ENCODE assay signal across 7 cellular contexts in the genomic region with DNA sequence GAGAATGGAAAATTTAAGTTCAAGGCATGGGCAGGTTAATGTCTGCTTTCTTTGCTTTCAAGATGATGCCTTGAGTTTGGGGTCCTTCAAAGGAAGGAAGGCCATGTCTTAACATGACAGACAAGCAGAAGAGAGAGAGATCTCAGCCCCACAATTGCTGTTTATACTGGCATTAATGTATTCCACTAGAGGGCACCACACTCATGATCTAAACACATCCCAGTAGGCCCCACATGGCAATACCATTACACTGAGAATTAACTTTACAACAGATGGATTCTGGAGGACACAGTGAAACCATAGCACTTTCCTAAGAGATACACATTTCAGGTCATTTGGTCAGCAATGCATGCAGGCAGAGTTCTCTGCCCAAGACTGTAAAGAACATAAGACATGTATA.
A peak's percentile ranks its signal among the peaks of the same experiment; 100 is the strongest.
DNase-seq lines count a peak whose midpoint lies in the region; ATAC-seq, FAIRE-seq and TF ChIP-seq lines count a peak whose summit lies in the region.
"Not testable (repeated sequence)": the region's sequence is repeated elsewhere in the genome, so short reads cannot be mapped to it uniquely, and the experiment has no call there.

No MANE protein-coding gene starts in this region.

- BruUV-seq in GM12878 (replicated peaks; lab: Mats Ljungman, UMichigan) = not testable (repeated sequence)

- not testable (repeated sequence) for H3K4me3 ChIP-seq in AG04450 (ENCODE audit: low read depth, low read length); GM12878; keratinocyte (ENCODE audit: control insufficient read depth in 2 of 3, extremely low read depth in 1 of 3, insufficient read depth in 2 of 3, low read depth in 1 of 3, low read length in 3 of 3)

- CTCF ChIA-PET in AG04450 (lab: Charles Lee); GM12878 (lab: Yijun Ruan, JAX): not testable (repeated sequence)

- H2AFZ ChIP-seq in GM12878 (ENCODE audit: control insufficient read depth, low read depth, low read length); keratinocyte (ENCODE audit: control insufficient read depth, low read length): not testable (repeated sequence)

- TF ChIP-seq CTCF in AG04450 (IDR thresholded peaks at IDR 0.05; ENCODE audit: low read depth, low read length) = peak; percentile 20; the same call in 1 of the 2 replicates
- not testable (repeated sequence) for TF ChIP-seq CTCF in GM12878 (IDR thresholded peaks at IDR 0.05 in 2 of 3, conservative IDR thresholded peaks at IDR 0.05 in 1 of 3; ENCODE audit: control insufficient read depth in 2 of 3, extremely low read depth in 1 of 3, insufficient read depth in 1 of 3, low read depth in 3 of 3, low read length in 3 of 3); keratinocyte (optimal IDR thresholded peaks at IDR 0.05 in 1 of 3, IDR thresholded peaks at IDR 0.05 in 1 of 3, conservative IDR thresholded peaks at IDR 0.05 in 1 of 3; ENCODE audit: extremely low read depth in 1 of 3, insufficient read depth in 2 of 3, low read length in 3 of 3)

- ATAC-seq in GM18867 (IDR thresholded peaks at IDR 0.05; ENCODE audit: unreplicated experiment) = peak; percentile 62
- ATAC-seq in HG02852 (IDR thresholded peaks at IDR 0.05; ENCODE audit: unreplicated experiment) = peak; percentile 76
- ATAC-seq in GM12878 = not testable (repeated sequence)

- not testable (repeated sequence) for H3K36me3 ChIP-seq in GM12878 (ENCODE audit: control insufficient read depth in 2 of 2, insufficient read depth in 2 of 2, low read length in 1 of 2); keratinocyte (ENCODE audit: control insufficient read depth in 2 of 2, extremely low read depth in 1 of 2, insufficient read depth in 2 of 2, low read length in 2 of 2)

- dilution Hi-C loops in keratinocyte (cut with MboI; ENCODE audit: extremely low pct_ligation_motif_present, low sequenced_read_pairs) = not testable (repeated sequence)

- not testable (repeated sequence) for H4K20me1 ChIP-seq in GM12878 (ENCODE audit: control insufficient read depth, insufficient read depth); keratinocyte (ENCODE audit: control insufficient read depth, extremely low read depth, insufficient read depth, low read length)

- TF ChIP-seq EP300 in GM12878 (IDR thresholded peaks at IDR 0.05; ENCODE audit: borderline replicate concordance in 1 of 2, control insufficient read depth in 1 of 2, low read depth in 2 of 2, low read length in 2 of 2) = not testable (repeated sequence)

- POLR2A ChIA-PET in AG04450 (lab: Yijun Ruan, JAX); GM12878 (lab: Charles Lee): not testable (repeated sequence)

- TF ChIP-seq RAD21 in GM12878 (IDR thresholded peaks at IDR 0.05; ENCODE audit: insufficient read depth, low read depth, low read length) = not testable (repeated sequence)

- H3K9me1 ChIP-seq in keratinocyte (ENCODE audit: control insufficient read depth, extremely low read depth, insufficient read depth, low read length) = not testable (repeated sequence)

- TF ChIP-seq POLR2A in GM12878 (IDR thresholded peaks at IDR 0.05; ENCODE audit: low read depth, low read length) = not testable (repeated sequence)

- not testable (repeated sequence) for H3K9ac ChIP-seq in GM12878 (ENCODE audit: control insufficient read depth, insufficient read depth, low read length); keratinocyte (ENCODE audit: control insufficient read depth, extremely low read depth, insufficient read depth, low read length)

- FAIRE-seq in GM12878 (lab: Jason Lieb, UNC) (peak; percentile 99), keratinocyte (lab: Jason Lieb, UNC) (peak; percentile 61)

- not testable (repeated sequence) for H3K79me2 ChIP-seq in GM12878 (ENCODE audit: control insufficient read depth, insufficient read depth, low read length); keratinocyte (ENCODE audit: control insufficient read depth, insufficient read depth, low read length)

- in situ Hi-C loops in GM12878 (cut with MboI) = not testable (repeated sequence)

- DNase-seq in AG04450 (ENCODE audit: low read depth, low spot score); GM12878 (ENCODE audit: low read depth, low spot score); keratinocyte (ENCODE audit: low read depth, low spot score): not testable (repeated sequence)
- DNase-seq in GDM1 (lab: John Stamatoyannopoulos, UW) (peak; percentile 3), M059J (ENCODE audit: low read depth) (peak; percentile 3)

- intact Hi-C loops in GM12878 (cut with micrococcal nuclease; ENCODE audit: unreplicated experiment) = not testable (repeated sequence)

- not testable (repeated sequence) for H3K9me3 ChIP-seq in AG04450 (ENCODE audit: control insufficient read depth, insufficient read depth, low read length); GM12878 (replicated peaks; ENCODE audit: control insufficient read depth, insufficient read depth, low read length); keratinocyte (ENCODE audit: control insufficient read depth, low read depth, low read length)

- not testable (repeated sequence) for H3K27me3 ChIP-seq in AG04450 (ENCODE audit: control insufficient read depth, insufficient read depth, low read length); GM12878 (replicated peaks in 1 of 2; ENCODE audit: control insufficient read depth in 2 of 2, insufficient read depth in 2 of 2, low read length in 1 of 2); keratinocyte (ENCODE audit: control insufficient read depth, extremely low read depth, insufficient read depth, low read length)

- H3K4me1 ChIP-seq in GM12878 (ENCODE audit: control insufficient read depth, insufficient read depth, low read length); keratinocyte (ENCODE audit: control insufficient read depth, extremely low read depth, insufficient read depth, low read length): not testable (repeated sequence)

- not testable (repeated sequence) for H3K27ac ChIP-seq in AG04450 (ENCODE audit: low read depth, low read length); GM12878 (ENCODE audit: control insufficient read depth, insufficient read depth); keratinocyte (ENCODE audit: control insufficient read depth, insufficient read depth, low read length)

- SMC1A ChIA-PET in GM12878 (lab: Charles Lee; ENCODE audit: uncharacterized antibody, unreplicated experiment) = not testable (repeated sequence)

- RAD21 ChIA-PET in GM12878 (lab: Charles Lee; ENCODE audit: unreplicated experiment) = not testable (repeated sequence)

- not testable (repeated sequence) for H3K4me2 ChIP-seq in GM12878 (ENCODE audit: control insufficient read depth, insufficient read depth); keratinocyte (ENCODE audit: control insufficient read depth, extremely low read depth, insufficient read depth, low read depth, low read length)
